ENCODE assay signal across 24 cellular contexts in the genomic region with DNA sequence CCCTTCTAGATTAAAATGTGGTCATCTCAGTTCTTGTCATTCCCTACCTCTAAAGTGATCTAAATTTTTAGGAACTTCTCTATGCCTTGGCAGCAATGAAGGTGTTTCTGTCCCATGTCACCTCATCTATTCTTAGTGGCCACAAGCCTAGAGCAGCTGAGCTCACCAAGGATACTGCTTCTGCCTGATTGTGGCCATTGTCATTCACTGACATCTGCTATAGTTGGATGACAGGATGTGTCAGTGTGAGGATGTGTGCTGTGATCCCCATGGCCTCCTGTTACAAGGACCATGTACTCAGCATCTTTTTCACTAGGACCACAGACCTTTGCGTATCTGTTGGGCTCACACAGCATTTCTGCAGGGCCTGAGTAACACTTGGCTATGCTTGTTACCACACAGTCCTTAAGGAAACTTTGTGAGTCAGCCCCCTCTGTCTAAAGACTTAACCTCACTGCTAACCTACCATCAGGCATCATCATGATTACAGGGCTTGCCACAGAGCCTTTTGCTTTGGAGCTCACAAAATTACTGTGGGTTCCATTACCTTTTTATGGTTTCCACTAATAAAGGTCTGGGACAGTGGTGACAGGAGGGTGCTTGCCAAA.
DNase-seq lines count a peak whose midpoint lies in the region; ATAC-seq and TF ChIP-seq lines count a peak whose summit lies in the region.
"Had no signal": no experiment of that assay in that cellular context is flagged by ENCODE, and none has a peak within 500 bp of the region (broad histone marks: within the 10 kb centered on the region; RNA-seq: fewer than 3 reads in every experiment).

No MANE protein-coding gene starts in this region.

- H3K27me3 ChIP-seq in mesenchymal stem cell (ENCODE audit: control insufficient read depth in 1 of 2, insufficient read depth in 1 of 2, low read length in 2 of 2): no peaks in the 10 kb centered on the region
- H3K27me3 ChIP-seq: adrenal gland, tibial artery had no signal

- no peaks in the 10 kb centered on the region for H3K79me1 ChIP-seq in mesenchymal stem cell (replicated peaks; ENCODE audit: low read length, poor library complexity, severe bottlenecking)

- no peak overlapping the region for H2BK5ac ChIP-seq in mesenchymal stem cell (ENCODE audit: low read depth, low read length, poor library complexity, severe bottlenecking)

- H3K18ac ChIP-seq in mesenchymal stem cell (ENCODE audit: low read depth in 1 of 2, low read length in 2 of 2): no peak overlapping the region

- TF ChIP-seq CTCF in choroid plexus epithelial cell (conservative IDR thresholded peaks at IDR 0.05; ENCODE audit: low read depth, low read length): no peak

- no peaks in the 10 kb centered on the region for H3K36me3 ChIP-seq in mesenchymal stem cell (ENCODE audit: control insufficient read depth in 1 of 2, insufficient read depth in 2 of 2, low read depth in 1 of 2, low read length in 2 of 2)
- H3K36me3 ChIP-seq: adrenal gland, tibial artery had no signal

- H3K14ac ChIP-seq in mesenchymal stem cell (ENCODE audit: low read length in 2 of 2): no peak overlapping the region

- no peak overlapping the region for H3K4me2 ChIP-seq in mesenchymal stem cell (ENCODE audit: low read length, poor library complexity, severe bottlenecking)
- H3K4me2 ChIP-seq: SK-N-SH had no signal

- no peak overlapping the region for H2BK120ac ChIP-seq in mesenchymal stem cell (ENCODE audit: low read depth, low read length)

- peak; percentile 69 for DNase-seq in ELR (ENCODE audit: low read depth)
- peak; percentile 64 for DNase-seq in M059J (ENCODE audit: low read depth)
- DNase-seq in choroid plexus epithelial cell (ENCODE audit: low read depth): peak; percentile 76
- DNase-seq in mesenchymal stem cell: peak; percentile 53
- no peak for DNase-seq in NCI-H82 treated with DMSO at 0.1 percent for 48 hours (lab: John Stamatoyannopoulos, UW; ENCODE audit: unreplicated experiment)
- DNase-seq in C1 segment of cervical spinal cord (lab: John Stamatoyannopoulos, UW): no peak
- DNase-seq in NCI-H446 treated with DMSO at 0.1 percent for 48 hours (lab: John Stamatoyannopoulos, UW): no peak
- DNase-seq: activated CD4-positive, alpha-beta memory T cell treated with anti-CD3 and anti-CD28 coated beads, Interleukin-2, amount 10 ng/mL, durations not matched to agents 7 days and 5 days; activated gamma-delta T cell treated with Interleukin-2 at 50 U/mL for 16 hours; activated T-cell treated with anti-CD3 and anti-CD28 coated beads for 4 hours; adrenal gland; AML-193; central memory CD4-positive, alpha-beta T cell; DMS79 treated with DMSO at 0.1 percent for 48 hours; NCI-H1436; NCI-H526; nucleus accumbens; SK-N-SH; stimulated activated CD4-positive, alpha-beta T cell treated with anti-CD3 and anti-CD28 coated beads, Interleukin-4, amount 100 ng/mL, for 4 hours; stimulated activated naive CD8-positive, alpha-beta T cell treated with anti-CD3 and anti-CD28 coated beads, Interleukin-15, Interleukin-2, amounts not matched to agents 100 U/mL and 50 U/mL, for 24 hours; T1000; tibial artery had no signal

- H4K91ac ChIP-seq in mesenchymal stem cell (ENCODE audit: low read length): no peak overlapping the region

- peaks cover 4% of the 10 kb centered on the region for H3K9me3 ChIP-seq in mesenchymal stem cell (ENCODE audit: control insufficient read depth, low read length)
- H3K9me3 ChIP-seq: adrenal gland, SK-N-SH had no signal

- 89% methylated on average over 1 of the region's 1 CpG for WGBS in mesenchymal stem cell

- H4K8ac ChIP-seq in mesenchymal stem cell (ENCODE audit: low read length): no peak overlapping the region

- no peak overlapping the region for H2AK5ac ChIP-seq in mesenchymal stem cell (ENCODE audit: low read length, severe bottlenecking)

- no peak for ATAC-seq in GM21381 (IDR thresholded peaks at IDR 0.05; ENCODE audit: unreplicated experiment)
- ATAC-seq: stimulated activated naive CD8-positive, alpha-beta T cell treated with anti-CD3 and anti-CD28 coated beads, Interleukin-15, Interleukin-2, amounts not matched to agents 100 U/mL and 50 U/mL, for 24 hours had no signal

- H3K4ac ChIP-seq in mesenchymal stem cell (ENCODE audit: low read depth in 1 of 2, low read length in 2 of 2): no peak overlapping the region

- no peak overlapping the region for H2BK12ac ChIP-seq in mesenchymal stem cell (ENCODE audit: low read length in 2 of 2)

- H3K4me1 ChIP-seq in mesenchymal stem cell (ENCODE audit: control insufficient read depth, insufficient read depth, low read depth, low read length): no peaks in the 10 kb centered on the region
- H3K4me1 ChIP-seq: adrenal gland, tibial artery had no signal

- H2BK15ac ChIP-seq in mesenchymal stem cell (ENCODE audit: low read depth, poor library complexity, severe bottlenecking): no peak overlapping the region

- no peak overlapping the region for H2AFZ ChIP-seq in mesenchymal stem cell (ENCODE audit: low read depth, low read length)

- no peak overlapping the region for H3K9ac ChIP-seq in mesenchymal stem cell (ENCODE audit: low read length)
- H3K9ac ChIP-seq: SK-N-SH had no signal

- H3K23ac ChIP-seq in mesenchymal stem cell (ENCODE audit: low read length in 2 of 2): no peak overlapping the region

- H3K4me3 ChIP-seq in choroid plexus epithelial cell (ENCODE audit: low read depth, low read length) (no peak overlapping the region), mesenchymal stem cell (ENCODE audit: insufficient read depth in 1 of 2, low read depth in 1 of 2, low read length in 2 of 2) (no peak overlapping the region)
- H3K4me3 ChIP-seq: adrenal gland, tibial artery had no signal

- H3K27ac ChIP-seq in mesenchymal stem cell (ENCODE audit: low read length, poor library complexity, severe bottlenecking): no peak overlapping the region
- H3K27ac ChIP-seq: adrenal gland, epithelial cell of prostate, tibial artery had no signal

Comparison
In these comparisons a context has a peak if more than half of its experiments do, and no peak if none do; other contexts are left out.
1. DNase-seq: peak in ELR (single experiment), M059J (single experiment), choroid plexus epithelial cell (single experiment) and mesenchymal stem cell (single experiment); none in NCI-H82 treated with DMSO at 0.1 percent for 48 hours (single experiment), C1 segment of cervical spinal cord (0 of 14) and NCI-H446 treated with DMSO at 0.1 percent for 48 hours (single experiment).